Comparison of ENCODE assay signal across 8 cellular contexts in genomic region chr6:2931970-2932748, GRCh38. TPM values are rescaled to one million over a fixed set of nuclear protein-coding genes. Genes with fewer than 3 reads are reported as not detected.
DNase-seq lines count a peak whose midpoint lies in the region; ATAC-seq and TF ChIP-seq lines count a peak whose summit lies in the region.

No MANE protein-coding gene starts in this region.

- H3K27me3 ChIP-seq in right lobe of liver, result no peaks in the 10 kb centered on the region

- no peaks in the 10 kb centered on the region for H3K36me3 ChIP-seq in right lobe of liver

- TF ChIP-seq CTCF in AG09309 (IDR thresholded peaks at IDR 0.05; ENCODE audit: control insufficient read depth, insufficient read depth, low read depth, low read length, missing control alignments), result peak; percentile 98
- TF ChIP-seq CTCF in coronary artery (IDR thresholded peaks at IDR 0.05), result peak; percentile 95
- TF ChIP-seq CTCF in right lobe of liver (IDR thresholded peaks at IDR 0.05), result peak; percentile 85 to 99 (median 97)

- peak; percentile 7 for DNase-seq in AG09309 (ENCODE audit: low read depth)
- DNase-seq in NCI-H524 (lab: John Stamatoyannopoulos, UW), result peak; percentile 88 to 98
- DNase-seq in activated CD4-positive, alpha-beta T cell treated with anti-CD3 and anti-CD28 coated beads for 48 hours, result peak; percentile 90
- peak; percentile 77 for DNase-seq in coronary artery (ENCODE audit: low spot score)
- DNase-seq in right lobe of liver, result peak; percentile 71 to 86 (median 80)
- peak; percentile 64 to 73 (median 71) for DNase-seq in stimulated activated CD4-positive, alpha-beta T cell treated with anti-CD3 and anti-CD28 coated beads, TNF-alpha, amount 100 ng/mL, for 1 hour (ENCODE audit: low read depth in 3 of 3, low spot score in 1 of 3)

- H3K4me3 ChIP-seq in AG09309 (ENCODE audit: control insufficient read depth, low read depth, low read length), result no peak overlapping the region
- H3K4me3 ChIP-seq in coronary artery, result no peak overlapping the region
- no peak overlapping the region for H3K4me3 ChIP-seq in right lobe of liver

- intact Hi-C loops in right lobe of liver (cut with DNase I), result no loop called here

- H3K27ac ChIP-seq in coronary artery (no peak overlapping the region), right lobe of liver (no peak overlapping the region)

- no peaks in the 10 kb centered on the region for H3K9me3 ChIP-seq in right lobe of liver

- ATAC-seq in GM18909 (IDR thresholded peaks at IDR 0.05; ENCODE audit: poor library complexity, unreplicated experiment) (peak; percentile 74), HG03442 (IDR thresholded peaks at IDR 0.05; ENCODE audit: unreplicated experiment) (peak; percentile 66), right lobe of liver (peak; percentile 100)

- TF ChIP-seq POLR2A in right lobe of liver (IDR thresholded peaks at IDR 0.05), result no peak

- 21% methylated on average over 9 of the region's 11 CpGs for WGBS in right lobe of liver (ENCODE audit: insufficient coverage, low coverage, low lambda C conversion rate, missing lambda C conversion rate)

- peaks cover 0 to 8% (median 0%) of the 10 kb centered on the region in 4 donors for H3K4me1 ChIP-seq in right lobe of liver

RNA-seq across cellular contexts. Expression of gene SERPINB9, which starts 29.1 kb away (rescaled TPM):
- 10 to 100 TPM in 1 of 6 experiments, 1 to 10 TPM in 5; 1.8 to 19.0 (median 4.6) TPM for total RNA-seq in right lobe of liver

RNA-seq across cellular contexts. Expression of gene SERPINB6, which starts 39.2 kb away (rescaled TPM):
- 10 to 100 TPM; 27.0 to 48.5 (median 38.7) TPM for total RNA-seq in right lobe of liver

Comparison
In these comparisons a context has a peak if more than half of its experiments do, and no peak if none do; other contexts are left out.
1. DNase-seq: peak in every context shown above with its lines; median percentile 93 in NCI-H524; 90 in activated CD4-positive, alpha-beta T cell treated with anti-CD3 and anti-CD28 coated beads for 48 hours; 80 in right lobe of liver; 77 in coronary artery; 71 in stimulated activated CD4-positive, alpha-beta T cell treated with anti-CD3 and anti-CD28 coated beads, TNF-alpha, amount 100 ng/mL, for 1 hour; 7 in AG09309.